ENCODE assay signal across 1 cellular context in the genomic region with DNA sequence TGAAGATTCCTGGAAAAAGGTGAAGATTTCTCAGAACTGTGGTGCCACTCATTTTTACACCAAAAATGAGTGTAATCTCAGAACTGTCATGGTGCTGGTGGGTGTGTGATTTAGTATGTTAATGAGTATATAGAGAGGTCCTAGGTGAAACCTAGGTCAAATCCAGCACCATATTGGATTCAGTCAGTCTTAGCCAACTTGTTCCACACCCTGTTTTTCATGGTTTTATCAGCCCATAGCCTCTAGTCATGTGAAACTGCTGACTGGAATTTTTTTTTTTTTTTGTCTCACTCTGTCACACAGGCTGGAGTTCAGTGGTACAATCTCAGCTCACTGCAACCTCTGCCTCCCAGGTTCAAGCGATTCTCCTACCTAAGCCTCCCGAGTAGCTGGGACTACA.
TF ChIP-seq lines count a peak whose summit lies in the region.

No MANE protein-coding gene starts in this region.

TF ChIP-seq in K562, 482 proteins besides CTCF, POLR2A, EP300 and RAD21 (continued from another document):
- TF ChIP-seq ZNF174 (CRISPR knock-in tag; IDR thresholded peaks at IDR 0.05) = no peak
TF ChIP-seq in K562: peak in this region for 1.
